In genomic region chr3:102174832-102175374, GRCh38 we compare ENCODE assay signal across 23 cellular contexts.
DNase-seq lines count a peak whose midpoint lies in the region; ATAC-seq and TF ChIP-seq lines count a peak whose summit lies in the region.
"Had no signal": no experiment of that assay in that cellular context is flagged by ENCODE, and none has a peak within 500 bp of the region (broad histone marks: within the 10 kb centered on the region; RNA-seq: fewer than 3 reads in every experiment).

No MANE protein-coding gene starts in this region.

- peaks cover 25% of the 10 kb centered on the region for H3K4me1 ChIP-seq in GM23248 (ENCODE audit: insufficient read depth)
- peaks cover 27% of the 10 kb centered on the region for H3K4me1 ChIP-seq in RWPE2 (ENCODE audit: insufficient read depth, poor library complexity, severe bottlenecking)
- H3K4me1 ChIP-seq in skeletal muscle satellite cell (ENCODE audit: control insufficient read depth, insufficient read depth, low read length) = peaks cover 45% of the 10 kb centered on the region
- peaks cover 0 to 27% (median 15%) of the 10 kb centered on the region in 4 donors for H3K4me1 ChIP-seq in stomach
- peaks cover 11% of the 10 kb centered on the region for H3K4me1 ChIP-seq in vagina
- H3K4me1 ChIP-seq: prostate gland had no signal

- no peaks in the 10 kb centered on the region for H3K79me2 ChIP-seq in GM23248 (ENCODE audit: insufficient read depth)

- 41 to 49% methylated on average over 1 of the region's 1 CpG for WGBS in GM23248 (ENCODE audit: low coverage in 1 of 2, low lambda C conversion rate in 2 of 2, missing lambda C conversion rate in 2 of 2), 2 experiments
- WGBS in stomach, 5 donors = 57 to 85% (median 77%) methylated on average over 1 of the region's 1 CpG

- H3K9me3 ChIP-seq in GM23248 (ENCODE audit: low read depth) (no peaks in the 10 kb centered on the region), RWPE2 (ENCODE audit: severe bottlenecking) (no peaks in the 10 kb centered on the region), skeletal muscle satellite cell (replicated peaks; ENCODE audit: low read length) (no peaks in the 10 kb centered on the region), stomach (no peaks in the 10 kb centered on the region), vagina (no peaks in the 10 kb centered on the region)
- H3K9me3 ChIP-seq: BE2C, body of pancreas, prostate gland had no signal

- no peak for TF ChIP-seq POLR2A in stomach (IDR thresholded peaks at IDR 0.05)
- no peak for TF ChIP-seq POLR2A in vagina (IDR thresholded peaks at IDR 0.05)

- H3K36me3 ChIP-seq in GM23248 (ENCODE audit: low read depth) (no peaks in the 10 kb centered on the region), RWPE2 (ENCODE audit: low read depth) (no peaks in the 10 kb centered on the region), skeletal muscle satellite cell (ENCODE audit: insufficient read depth, low read length) (no peaks in the 10 kb centered on the region), stomach (no peaks in the 10 kb centered on the region), vagina (no peaks in the 10 kb centered on the region)
- H3K36me3 ChIP-seq: BE2C, prostate gland had no signal

- no peaks in the 10 kb centered on the region for H4K20me1 ChIP-seq in GM23248 (ENCODE audit: insufficient read depth)

- no peaks in the 10 kb centered on the region; the same call in 1 of the 2 replicates for H3K9me2 ChIP-seq in GM23248 (ENCODE audit: insufficient read depth)

- ATAC-seq in RWPE2 (ENCODE audit: low read depth) (peak; percentile 45), HG03442 (IDR thresholded peaks at IDR 0.05; ENCODE audit: unreplicated experiment) (no peak), GM21515 (IDR thresholded peaks at IDR 0.05; ENCODE audit: unreplicated experiment) (no peak)
- ATAC-seq: body of pancreas; esophagus mucosa; natural killer cell treated with Interleukin-12 subunit alpha and Interleukin-12 subunit beta and Interleukin-15 and Interleukin-18, amount 100 ng/mL, for 72 hours; T-helper 17 cell had no signal

- peaks cover 13% of the 10 kb centered on the region for H3F3A ChIP-seq in GM23248 (ENCODE audit: insufficient read depth)

- no peak for TF ChIP-seq EP300 in stomach (IDR thresholded peaks at IDR 0.05)

- H3K27me3 ChIP-seq in GM23248 (replicated peaks; ENCODE audit: insufficient read depth) (no peaks in the 10 kb centered on the region), RWPE2 (ENCODE audit: insufficient read depth, poor library complexity, severe bottlenecking) (no peaks in the 10 kb centered on the region), skeletal muscle satellite cell (ENCODE audit: control insufficient read depth, insufficient read depth, low read length) (no peaks in the 10 kb centered on the region), stomach (no peaks in the 10 kb centered on the region), vagina (no peaks in the 10 kb centered on the region)
- H3K27me3 ChIP-seq: BE2C, body of pancreas had no signal

- H3K9ac ChIP-seq in GM23248 (no peak overlapping the region), skeletal muscle satellite cell (ENCODE audit: low read depth, low read length) (peak overlapping the region; percentile 82)

- DNase-seq in GM23248 (no peak), RWPE2 (ENCODE audit: low spot score) (no peak), fibroblast of peridontal ligament (ENCODE audit: extremely low read depth) (peak; percentile 23), stomach (no peak), vagina (ENCODE audit: extremely low spot score in 2 of 2) (no peak)
- DNase-seq: activated CD4-positive, alpha-beta memory T cell treated with anti-CD3 and anti-CD28 coated beads for 36 hours; activated naive CD4-positive, alpha-beta T cell treated with anti-CD3 and anti-CD28 coated beads, Interleukin-2, amount 50 U/mL, for 16 hours; activated T-cell treated with anti-CD3 and anti-CD28 coated beads, Interleukin-2, amount 50 U/mL, for 1 hour; BE2C; body of pancreas; dorsolateral prefrontal cortex; islet precursor cell; NCI-H187; SHP77; stimulated activated CD4-positive, alpha-beta T cell treated with anti-CD3 and anti-CD28 coated beads, Interleukin-4, amount 100 ng/mL, for 4 hours; T-helper 17 cell had no signal

- H3K27ac ChIP-seq in GM23248 = no peak overlapping the region
- H3K27ac ChIP-seq in RWPE2 (ENCODE audit: poor library complexity, severe bottlenecking) = peak overlapping the region; percentile 34
- H3K27ac ChIP-seq in stomach = no peak overlapping the region
- H3K27ac ChIP-seq in vagina = no peak overlapping the region
- H3K27ac ChIP-seq: dorsolateral prefrontal cortex, prostate gland, VCaP had no signal

- H2AFZ ChIP-seq in GM23248 = 0 out of 2 replicates have a peak overlapping the region, but pooled peaks have one; percentile 10

- intact Hi-C loops in stomach (cut with DNase I; ENCODE audit: low total_unique reads) = no loop called here
- intact Hi-C loops in vagina (cut with DNase I) = no loop called here

- TF ChIP-seq CTCF in RWPE2 (IDR thresholded peaks at IDR 0.05; ENCODE audit: poor library complexity, severe bottlenecking) (no peak), stomach (IDR thresholded peaks at IDR 0.05) (no peak), vagina (IDR thresholded peaks at IDR 0.05) (no peak)

- H3K4me3 ChIP-seq in GM23248 (no peak overlapping the region), RWPE2 (ENCODE audit: severe bottlenecking) (no peak overlapping the region), skeletal muscle satellite cell (ENCODE audit: low read length) (peak overlapping the region; percentile 18), stomach (no peak overlapping the region), vagina (no peak overlapping the region)
- H3K4me3 ChIP-seq: body of pancreas, dorsolateral prefrontal cortex, prostate gland had no signal

- in situ Hi-C loops in GM23248 (cut with MboI) = no loop called here

- no peak overlapping the region for H3K4me2 ChIP-seq in GM23248 (ENCODE audit: unreplicated experiment)
- H3K4me2 ChIP-seq in skeletal muscle satellite cell (ENCODE audit: low read length) = peak overlapping the region; percentile 49
